10 cellular contexts compared by ENCODE assay signal in the genomic region with DNA sequence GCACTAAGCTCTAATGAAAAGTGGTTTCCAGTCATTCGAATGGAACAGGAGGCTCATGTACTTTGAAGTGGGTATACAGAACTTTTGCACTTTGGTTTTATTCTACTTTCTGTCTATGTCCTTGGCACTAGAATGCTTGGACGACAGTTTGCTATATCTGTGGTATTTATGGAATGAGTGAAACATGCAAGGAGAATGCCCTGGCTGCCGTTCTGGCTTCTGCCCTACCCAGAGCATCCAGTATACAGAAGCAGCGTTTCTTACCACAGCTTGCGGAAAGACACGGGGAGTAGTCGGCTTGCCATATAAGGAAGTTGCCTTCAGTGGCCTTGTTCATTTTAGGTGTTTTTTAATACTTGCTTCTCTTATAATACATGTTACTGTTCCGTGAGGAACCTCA.
DNase-seq lines count a peak whose midpoint lies in the region; ATAC-seq, FAIRE-seq and TF ChIP-seq lines count a peak whose summit lies in the region.
"Had no signal": no experiment of that assay in that cellular context is flagged by ENCODE, and none has a peak within 500 bp of the region (broad histone marks: within the 10 kb centered on the region; RNA-seq: fewer than 3 reads in every experiment).

No MANE protein-coding gene starts in this region.

- TF ChIP-seq EP300 in A549 (IDR thresholded peaks at IDR 0.05), result peak in 1 of 2 experiments; percentile 29; a peak in 1 of 5 replicates

- H3K9me3 ChIP-seq in A549 (no peaks in the 10 kb centered on the region), keratinocyte (ENCODE audit: control insufficient read depth, low read depth, low read length) (peaks cover 2% of the 10 kb centered on the region), esophagus squamous epithelium (no peaks in the 10 kb centered on the region)

- intact Hi-C loops in esophagus squamous epithelium (cut with DNase I), result no loop called here

- H3K9ac ChIP-seq in keratinocyte (ENCODE audit: control insufficient read depth, extremely low read depth, insufficient read depth, low read length), result no peak overlapping the region

- WGBS in A549 (ENCODE audit: missing lambda C conversion rate), result 2% methylated on average over 8 of the region's 8 CpGs
- 35 to 62% methylated on average over 8 of the region's 8 CpGs for WGBS in esophagus squamous epithelium, 2 donors

- H3K4me3 ChIP-seq in A549 (no peak overlapping the region), bronchial epithelial cell (ENCODE audit: low read depth, low read length) (no peak overlapping the region), keratinocyte (ENCODE audit: control insufficient read depth in 2 of 3, extremely low read depth in 1 of 3, insufficient read depth in 2 of 3, low read depth in 1 of 3, low read length in 3 of 3) (no peak overlapping the region), esophagus squamous epithelium (no peak overlapping the region)

- peaks cover 1% of the 10 kb centered on the region for H3K36me3 ChIP-seq in bronchial epithelial cell (ENCODE audit: control insufficient read depth, insufficient read depth, low read length)
- no peaks in the 10 kb centered on the region for H3K36me3 ChIP-seq in keratinocyte (ENCODE audit: control insufficient read depth in 2 of 2, extremely low read depth in 1 of 2, insufficient read depth in 2 of 2, low read length in 2 of 2)
- no peaks in the 10 kb centered on the region for H3K36me3 ChIP-seq in esophagus squamous epithelium

- no peak for TF ChIP-seq CTCF in A549 (IDR thresholded peaks at IDR 0.05)
- no peak for TF ChIP-seq CTCF in bronchial epithelial cell (IDR thresholded peaks at IDR 0.05; ENCODE audit: insufficient read depth, low read length, severe bottlenecking)
- TF ChIP-seq CTCF in keratinocyte (optimal IDR thresholded peaks at IDR 0.05 in 1 of 3, IDR thresholded peaks at IDR 0.05 in 1 of 3, conservative IDR thresholded peaks at IDR 0.05 in 1 of 3; ENCODE audit: extremely low read depth in 1 of 3, insufficient read depth in 2 of 3, low read length in 3 of 3), result no peak
- no peak for TF ChIP-seq CTCF in esophagus squamous epithelium (IDR thresholded peaks at IDR 0.05)

- POLR2A ChIA-PET in A549 (lab: Yijun Ruan, JAX), result no interaction called here

- no peaks in the 10 kb centered on the region for H4K20me1 ChIP-seq in keratinocyte (ENCODE audit: control insufficient read depth, extremely low read depth, insufficient read depth, low read length)

- peak; percentile 22 to 83 for DNase-seq in A549 (ENCODE audit: low read depth in 1 of 2, low spot score in 1 of 2)
- DNase-seq in HT1080 (ENCODE audit: low read depth), result peak; percentile 76
- peak; percentile 26 for DNase-seq in bronchial epithelial cell (ENCODE audit: low read depth)
- peak; percentile 7 for DNase-seq in keratinocyte (ENCODE audit: low read depth, low spot score)
- DNase-seq in amygdala (lab: John Stamatoyannopoulos, UW), result no peak
- DNase-seq in esophagus squamous epithelium (lab: John Stamatoyannopoulos, UW), result no peak
- DNase-seq in ureter (ENCODE audit: low spot score), result no peak
- DNase-seq: effector memory CD8-positive, alpha-beta T cell had no signal

- no peak for TF ChIP-seq RAD21 in A549 (conservative IDR thresholded peaks at IDR 0.05 in 1 of 2, IDR thresholded peaks at IDR 0.05 in 1 of 2)

- H3K27me3 ChIP-seq in bronchial epithelial cell (ENCODE audit: control insufficient read depth, insufficient read depth, low read length) (no peaks in the 10 kb centered on the region), keratinocyte (ENCODE audit: control insufficient read depth, extremely low read depth, insufficient read depth, low read length) (no peaks in the 10 kb centered on the region), esophagus squamous epithelium (no peaks in the 10 kb centered on the region)

- dilution Hi-C loops in keratinocyte (cut with MboI; ENCODE audit: extremely low pct_ligation_motif_present, low sequenced_read_pairs), result no loop called here

- no peak for TF ChIP-seq POLR2A in A549 (IDR thresholded peaks at IDR 0.05; ENCODE audit: low read length)
- TF ChIP-seq POLR2A in esophagus squamous epithelium (IDR thresholded peaks at IDR 0.05), result no peak

- peak overlapping the region; percentile 62 for H3K4me2 ChIP-seq in A549
- peak overlapping the region; percentile 22 for H3K4me2 ChIP-seq in keratinocyte (ENCODE audit: control insufficient read depth, extremely low read depth, insufficient read depth, low read depth, low read length)

- peak overlapping the region; percentile 67 to 87 for H3K27ac ChIP-seq in A549
- H3K27ac ChIP-seq in keratinocyte (ENCODE audit: control insufficient read depth, insufficient read depth, low read length), result no peak overlapping the region
- no peak overlapping the region for H3K27ac ChIP-seq in esophagus squamous epithelium

- H2AFZ ChIP-seq in keratinocyte (ENCODE audit: control insufficient read depth, low read length), result no peak overlapping the region

- H3K9me1 ChIP-seq in keratinocyte (ENCODE audit: control insufficient read depth, extremely low read depth, insufficient read depth, low read length), result no peaks in the 10 kb centered on the region

- ATAC-seq in A549, result peak; percentile 93
- no peak for ATAC-seq in GM18520 (IDR thresholded peaks at IDR 0.05; ENCODE audit: unreplicated experiment)
- ATAC-seq: effector memory CD8-positive, alpha-beta T cell; sciatic nerve had no signal

- H3K4me1 ChIP-seq in A549 (peaks cover 40% of the 10 kb centered on the region), keratinocyte (ENCODE audit: control insufficient read depth, extremely low read depth, insufficient read depth, low read length) (peaks cover 11% of the 10 kb centered on the region), esophagus squamous epithelium (peaks cover 0 to 19% (median 8%) of the 10 kb centered on the region in 3 donors)

- CTCF ChIA-PET in A549 (lab: Yijun Ruan, JAX), result no interaction called here

- H3K79me2 ChIP-seq in keratinocyte (ENCODE audit: control insufficient read depth, insufficient read depth, low read length), result no peaks in the 10 kb centered on the region

- peak; percentile 59 for FAIRE-seq in A549 (lab: Jason Lieb, UNC)
- FAIRE-seq in bronchial epithelial cell (lab: Jason Lieb, UNC), result no peak
- peak; percentile 67 for FAIRE-seq in keratinocyte (lab: Jason Lieb, UNC)

TF ChIP-seq in A549, 52 proteins besides CTCF, POLR2A, EP300 and RAD21 (continues in another document):
- TF ChIP-seq, protein P1, sequence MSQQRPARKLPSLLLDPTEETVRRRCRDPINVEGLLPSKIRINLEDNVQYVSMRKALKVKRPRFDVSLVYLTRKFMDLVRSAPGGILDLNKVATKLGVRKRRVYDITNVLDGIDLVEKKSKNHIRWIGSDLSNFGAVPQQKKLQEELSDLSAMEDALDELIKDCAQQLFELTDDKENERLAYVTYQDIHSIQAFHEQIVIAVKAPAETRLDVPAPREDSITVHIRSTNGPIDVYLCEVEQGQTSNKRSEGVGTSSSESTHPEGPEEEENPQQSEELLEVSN (IDR thresholded peaks at IDR 0.05; ENCODE audit: borderline replicate concordance, low read depth), result no peak
- TF ChIP-seq NPAS2 (CRISPR knock-in tag; IDR thresholded peaks at IDR 0.05; ENCODE audit: borderline replicate concordance) (no peak), SMC3 (IDR thresholded peaks at IDR 0.05) (no peak), POLR2AphosphoS2 (conservative IDR thresholded peaks at IDR 0.05; ENCODE audit: low read length) (no peak), EHMT2 (IDR thresholded peaks at IDR 0.05; ENCODE audit: low read depth) (no peak), CHD2 (IDR thresholded peaks at IDR 0.05; ENCODE audit: low read length, partially characterized antibody) (no peak), GATA3 (IDR thresholded peaks at IDR 0.05; ENCODE audit: borderline replicate concordance) (peak; percentile 22; the same call in 1 of the 2 replicates), KDM5A (IDR thresholded peaks at IDR 0.05) (no peak), ZC3H11A (IDR thresholded peaks at IDR 0.05) (no peak), CEBPB (IDR thresholded peaks at IDR 0.05) (no peak), MAFK (IDR thresholded peaks at IDR 0.05; ENCODE audit: partially characterized antibody) (peak; percentile 9), FOXS1 (CRISPR knock-in tag; IDR thresholded peaks at IDR 0.05) (no peak), RCOR1 (IDR thresholded peaks at IDR 0.05; ENCODE audit: low read depth, low read length) (no peak), RFX5 (IDR thresholded peaks at IDR 0.05) (no peak), HEYL (CRISPR knock-in tag; IDR thresholded peaks at IDR 0.05) (no peak), KDM1A (IDR thresholded peaks at IDR 0.05; ENCODE audit: low read depth) (no peak)
- TF ChIP-seq, protein P2, sequence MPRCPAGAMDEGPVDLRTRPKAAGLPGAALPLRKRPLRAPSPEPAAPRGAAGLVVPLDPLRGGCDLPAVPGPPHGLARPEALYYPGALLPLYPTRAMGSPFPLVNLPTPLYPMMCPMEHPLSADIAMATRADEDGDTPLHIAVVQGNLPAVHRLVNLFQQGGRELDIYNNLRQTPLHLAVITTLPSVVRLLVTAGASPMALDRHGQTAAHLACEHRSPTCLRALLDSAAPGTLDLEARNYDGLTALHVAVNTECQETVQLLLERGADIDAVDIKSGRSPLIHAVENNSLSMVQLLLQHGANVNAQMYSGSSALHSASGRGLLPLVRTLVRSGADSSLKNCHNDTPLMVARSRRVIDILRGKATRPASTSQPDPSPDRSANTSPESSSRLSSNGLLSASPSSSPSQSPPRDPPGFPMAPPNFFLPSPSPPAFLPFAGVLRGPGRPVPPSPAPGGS (IDR thresholded peaks at IDR 0.05), result no peak
- TF ChIP-seq, protein P3, sequence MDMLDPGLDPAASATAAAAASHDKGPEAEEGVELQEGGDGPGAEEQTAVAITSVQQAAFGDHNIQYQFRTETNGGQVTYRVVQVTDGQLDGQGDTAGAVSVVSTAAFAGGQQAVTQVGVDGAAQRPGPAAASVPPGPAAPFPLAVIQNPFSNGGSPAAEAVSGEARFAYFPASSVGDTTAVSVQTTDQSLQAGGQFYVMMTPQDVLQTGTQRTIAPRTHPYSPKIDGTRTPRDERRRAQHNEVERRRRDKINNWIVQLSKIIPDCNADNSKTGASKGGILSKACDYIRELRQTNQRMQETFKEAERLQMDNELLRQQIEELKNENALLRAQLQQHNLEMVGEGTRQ (IDR thresholded peaks at IDR 0.05), result no peak
- TF ChIP-seq, protein P4, sequence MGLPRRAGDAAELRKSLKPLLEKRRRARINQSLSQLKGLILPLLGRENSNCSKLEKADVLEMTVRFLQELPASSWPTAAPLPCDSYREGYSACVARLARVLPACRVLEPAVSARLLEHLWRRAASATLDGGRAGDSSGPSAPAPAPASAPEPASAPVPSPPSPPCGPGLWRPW (IDR thresholded peaks at IDR 0.05), result no peak
- TF ChIP-seq, protein P5, sequence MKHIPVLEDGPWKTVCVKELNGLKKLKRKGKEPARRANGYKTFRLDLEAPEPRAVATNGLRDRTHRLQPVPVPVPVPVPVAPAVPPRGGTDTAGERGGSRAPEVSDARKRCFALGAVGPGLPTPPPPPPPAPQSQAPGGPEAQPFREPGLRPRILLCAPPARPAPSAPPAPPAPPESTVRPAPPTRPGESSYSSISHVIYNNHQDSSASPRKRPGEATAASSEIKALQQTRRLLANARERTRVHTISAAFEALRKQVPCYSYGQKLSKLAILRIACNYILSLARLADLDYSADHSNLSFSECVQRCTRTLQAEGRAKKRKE (CRISPR knock-in tag; IDR thresholded peaks at IDR 0.05; ENCODE audit: low read depth), result no peak

Comparison
In these comparisons a context has a peak if more than half of its experiments do, and no peak if none do; other contexts are left out.
1. DNase-seq: peak in A549 (2 of 2), HT1080 (single experiment), bronchial epithelial cell (single experiment) and keratinocyte (single experiment); none in amygdala (0 of 56), esophagus squamous epithelium (single experiment) and ureter (single experiment).
2. H3K27ac ChIP-seq: peak in A549 (2 of 2); none in keratinocyte (single experiment) and esophagus squamous epithelium (0 of 4).